Comparison of ENCODE assay signal across 35 cellular contexts in genomic region chr1:66853379-66853778, GRCh38. TPM values are rescaled to one million over a fixed set of nuclear protein-coding genes. Genes with fewer than 3 reads are reported as not detected.
"Had no signal": no experiment of that assay in that cellular context is flagged by ENCODE, and none has a peak within 500 bp of the region (broad histone marks: within the 10 kb centered on the region; RNA-seq: fewer than 3 reads in every experiment).

No MANE protein-coding gene starts in this region.

- ATAC-seq: activated T-helper 17 cell treated with anti-CD3 and anti-CD28 coated beads, Interleukin-2, amount 50 U/mL, for 72 hours had no signal

- H3K4me3 ChIP-seq: ascending aorta, cardiac muscle cell, colonic mucosa had no signal

- H3K9me3 ChIP-seq: ascending aorta, colonic mucosa had no signal

- H3K4me1 ChIP-seq: ascending aorta, colonic mucosa had no signal

- H3K36me3 ChIP-seq: ascending aorta, cardiac muscle cell, colonic mucosa had no signal

- DNase-seq: activated B cell treated with CpG ODN at 0.5 μM for 24 hours; activated CD4-positive, alpha-beta memory T cell treated with anti-CD3 and anti-CD28 coated beads for 36 hours; activated CD4-positive, alpha-beta T cell treated with anti-CD3 and anti-CD28 coated beads for 4 hours; activated CD4-positive, alpha-beta T cell treated with anti-CD3 and anti-CD28 coated beads, Interleukin-2, amount 50 U/mL, for 1 hour; activated CD4-positive, CD25-positive, alpha-beta regulatory T cell treated with anti-CD3 and anti-CD28 coated beads, Interleukin-2, amount 50 U/mL, for 72 hours; activated CD8-positive, alpha-beta memory T cell treated with anti-CD3 and anti-CD28 coated beads, Interleukin-2, amount 50 U/mL, for 4 hours; activated effector memory CD4-positive, alpha-beta T cell treated with anti-CD3 and anti-CD28 coated beads, Interleukin-2, amount 50 U/mL, for 16 hours; activated naive CD4-positive, alpha-beta T cell; activated naive CD4-positive, alpha-beta T cell treated with anti-CD3 and anti-CD28 coated beads, Interleukin-2, amount 50 U/mL, for 16 hours; activated naive CD8-positive, alpha-beta T cell treated with anti-CD3 and anti-CD28 coated beads for 36 hours; activated T-cell treated with anti-CD3 and anti-CD28 coated beads for 4 hours; activated T-cell treated with anti-CD3 and anti-CD28 coated beads, Interleukin-2, amount 50 U/mL, for 48 hours; amygdala; colonic mucosa; Kasumi-1; NCI-H1105 treated with DMSO at 0.1 percent for 48 hours; NCI-H1436; NCI-H1694; NCI-H1930; NCI-H2081 treated with DMSO at 0.1 percent for 48 hours; NCI-H345; NCI-H510A; NCI-H526; NCI-H748 treated with DMSO at 0.1 percent for 48 hours; OCI-M1; Right ventricle myocardium superior; SW 1271; T-helper 1 cell; T-helper 2 cell; T-helper 9 cell had no signal

- H3K27ac ChIP-seq: ascending aorta, cardiac muscle cell, colonic mucosa, VCaP had no signal

RNA-seq across cellular contexts. Expression of gene INSL5, which starts 52.3 kb away (rescaled TPM):
- total RNA-seq: activated B cell treated with CpG ODN at 0.5 μM for 24 hours; activated CD4-positive, alpha-beta memory T cell treated with anti-CD3 and anti-CD28 coated beads for 36 hours; activated naive CD8-positive, alpha-beta T cell treated with anti-CD3 and anti-CD28 coated beads for 36 hours; activated T-helper 17 cell treated with anti-CD3 and anti-CD28 coated beads, Interleukin-2, amount 50 U/mL, for 72 hours; ascending aorta; cardiac muscle cell; chondrocyte; Right ventricle myocardium superior had no signal
